In the genomic region with DNA sequence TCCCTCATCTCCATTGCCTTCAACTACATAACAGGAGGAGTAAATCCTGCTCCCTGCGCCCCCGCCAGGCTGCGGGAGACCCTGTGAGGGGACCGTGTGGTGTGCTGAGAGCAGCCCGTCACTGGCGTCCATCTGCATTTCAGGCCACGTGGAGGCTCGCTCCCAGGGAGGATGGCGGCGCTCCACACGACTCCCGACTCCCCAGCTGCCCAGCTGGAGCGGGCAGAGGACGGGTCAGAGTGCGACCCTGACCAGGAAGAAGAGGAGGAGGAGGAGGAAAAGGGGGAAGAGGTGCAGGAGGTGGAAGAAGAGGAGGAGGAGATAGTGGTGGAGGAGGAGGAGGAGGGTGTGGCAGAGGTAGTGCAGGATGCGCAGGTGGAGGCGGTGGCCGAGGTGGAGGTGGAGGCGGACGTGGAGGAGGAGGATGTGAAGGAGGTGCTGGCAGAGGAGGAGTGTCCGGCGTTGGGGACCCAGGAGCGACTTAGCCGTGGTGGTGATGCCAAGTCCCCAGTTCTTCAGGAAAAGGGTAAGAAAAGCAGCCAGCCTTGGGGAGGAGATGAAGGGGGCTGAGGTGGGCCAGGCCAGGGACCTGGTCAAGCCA, we compare ENCODE assay signal across 1 cellular context.
A peak's percentile ranks its signal among the peaks of the same experiment; 100 is the strongest.
TF ChIP-seq lines count a peak whose summit lies in the region.

No MANE protein-coding gene starts in this region.

TF ChIP-seq in K562, 482 proteins besides CTCF, POLR2A, EP300 and RAD21:
- TF ChIP-seq PRMT5 (CRISPR knock-in tag; IDR thresholded peaks at IDR 0.05) (no peak), DPF2 (IDR thresholded peaks at IDR 0.05) (no peak), RBFOX2 (IDR thresholded peaks at IDR 0.05; ENCODE audit: low read depth, low read length) (peak; percentile 52), SUPT5H (IDR thresholded peaks at IDR 0.05) (peak; percentile 42; the same call in 1 of the 2 replicates)
- TF ChIP-seq, protein P1, sequence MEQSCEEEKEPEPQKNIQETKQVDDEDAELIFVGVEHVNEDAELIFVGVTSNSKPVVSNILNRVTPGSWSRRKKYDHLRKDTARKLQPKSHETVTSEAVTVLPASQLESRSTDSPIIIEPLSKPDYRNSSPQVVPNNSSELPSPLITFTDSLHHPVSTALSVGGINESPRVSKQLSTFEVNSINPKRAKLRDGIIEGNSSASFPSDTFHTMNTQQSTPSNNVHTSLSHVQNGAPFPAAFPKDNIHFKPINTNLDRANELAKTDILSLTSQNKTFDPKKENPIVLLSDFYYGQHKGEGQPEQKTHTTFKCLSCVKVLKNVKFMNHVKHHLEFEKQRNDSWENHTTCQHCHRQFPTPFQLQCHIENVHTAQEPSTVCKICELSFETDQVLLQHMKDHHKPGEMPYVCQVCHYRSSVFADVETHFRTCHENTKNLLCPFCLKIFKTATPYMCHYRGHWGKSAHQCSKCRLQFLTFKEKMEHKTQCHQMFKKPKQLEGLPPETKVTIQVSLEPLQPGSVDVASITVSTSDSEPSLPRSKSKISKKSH (CRISPR knock-in tag; IDR thresholded peaks at IDR 0.05) = no peak
- TF ChIP-seq, protein P2, sequence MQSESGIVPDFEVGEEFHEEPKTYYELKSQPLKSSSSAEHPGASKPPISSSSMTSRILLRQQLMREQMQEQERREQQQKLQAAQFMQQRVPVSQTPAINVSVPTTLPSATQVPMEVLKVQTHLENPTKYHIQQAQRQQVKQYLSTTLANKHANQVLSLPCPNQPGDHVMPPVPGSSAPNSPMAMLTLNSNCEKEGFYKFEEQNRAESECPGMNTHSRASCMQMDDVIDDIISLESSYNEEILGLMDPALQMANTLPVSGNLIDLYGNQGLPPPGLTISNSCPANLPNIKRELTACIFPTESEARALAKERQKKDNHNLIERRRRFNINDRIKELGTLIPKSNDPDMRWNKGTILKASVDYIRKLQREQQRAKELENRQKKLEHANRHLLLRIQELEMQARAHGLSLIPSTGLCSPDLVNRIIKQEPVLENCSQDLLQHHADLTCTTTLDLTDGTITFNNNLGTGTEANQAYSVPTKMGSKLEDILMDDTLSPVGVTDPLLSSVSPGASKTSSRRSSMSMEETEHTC (IDR thresholded peaks at IDR 0.05) = no peak
- TF ChIP-seq, protein P3, sequence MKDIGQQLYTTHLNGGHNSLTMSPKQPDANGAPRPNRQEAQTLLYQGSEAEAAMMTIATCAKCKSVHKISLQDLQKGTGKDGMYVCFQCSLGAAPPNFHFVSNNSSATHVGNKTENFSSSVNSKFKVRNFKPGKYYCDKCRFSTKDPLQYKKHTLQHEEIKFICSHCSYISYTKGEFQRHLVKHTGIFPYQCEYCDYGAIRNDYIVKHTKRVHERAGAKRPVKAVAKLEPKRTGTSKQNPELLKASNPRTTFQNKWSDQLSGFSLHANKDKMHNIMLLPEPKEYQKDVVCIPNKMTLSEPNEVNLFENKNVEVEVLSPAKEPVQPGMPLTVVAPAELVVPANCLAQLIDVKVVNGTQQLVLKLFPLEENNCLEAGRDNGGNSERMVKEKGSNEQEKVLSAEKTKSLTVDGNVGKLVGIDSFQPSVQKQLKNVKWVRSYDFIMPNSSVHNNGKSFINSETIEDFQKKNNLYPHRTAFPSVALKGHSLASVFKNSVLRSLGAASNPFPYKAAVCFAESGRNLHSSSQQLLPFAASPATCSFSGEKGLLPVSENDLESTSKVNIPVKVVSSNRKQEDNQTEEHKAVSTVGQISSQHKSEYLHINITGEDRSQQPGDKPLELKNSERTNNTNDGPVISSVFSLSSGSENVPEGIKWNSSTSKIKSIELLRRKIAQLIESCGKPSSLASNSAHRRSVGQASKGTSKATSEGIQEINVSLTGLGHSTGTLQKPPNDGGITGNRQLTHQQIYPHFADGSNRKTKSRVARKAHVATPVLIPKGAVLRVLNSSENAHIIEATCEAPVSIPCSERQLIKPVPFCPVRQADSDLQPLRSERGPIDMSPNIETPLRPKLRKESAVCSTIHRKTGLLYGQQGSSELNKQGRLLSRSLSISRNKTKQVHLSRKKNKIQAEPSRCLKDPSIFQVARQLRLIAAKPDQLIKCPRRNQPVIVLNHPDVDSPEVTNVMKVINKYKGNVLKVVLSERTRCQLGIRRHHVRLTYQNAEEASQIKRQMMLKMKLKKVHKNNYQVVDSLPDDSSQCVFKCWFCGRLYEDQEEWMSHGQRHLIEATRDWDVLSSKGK (CRISPR knock-in tag; IDR thresholded peaks at IDR 0.05) = no peak
TF ChIP-seq in K562: peak in this region for 2.
